ENCODE assay signal across 25 cellular contexts in the genomic region with DNA sequence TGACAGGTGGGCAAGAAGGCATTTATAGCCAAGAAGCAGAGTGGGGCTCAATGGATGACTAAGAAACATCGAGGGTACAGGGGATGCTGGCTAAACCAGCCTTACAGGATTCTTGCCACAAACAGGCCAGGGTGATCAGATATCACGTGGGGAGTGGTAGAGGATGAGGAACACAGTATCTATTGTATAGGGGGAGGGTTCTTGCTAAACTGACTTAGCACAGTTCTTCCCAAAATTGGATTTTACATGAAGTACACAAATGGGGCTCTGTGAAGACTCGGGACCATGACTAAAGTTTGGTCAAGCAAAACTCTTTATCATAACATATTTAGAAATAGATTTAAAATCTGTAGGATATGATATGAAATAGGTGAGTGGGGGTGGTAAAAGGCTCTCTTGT.
"Had no signal": no experiment of that assay in that cellular context is flagged by ENCODE, and none has a peak within 500 bp of the region (broad histone marks: within the 10 kb centered on the region; RNA-seq: fewer than 3 reads in every experiment).

No MANE protein-coding gene starts in this region.

- H3K27me3 Mint-ChIP-seq: activated CD4-positive, alpha-beta memory T cell treated with anti-CD3 and anti-CD28 coated beads, Interleukin-2, amount 10 ng/mL, durations not matched to agents 7 days and 5 days; activated CD4-positive, alpha-beta T cell treated with anti-CD3 and anti-CD28 coated beads for 36 hours; activated naive CD8-positive, alpha-beta T cell; activated T-helper 17 cell treated with anti-CD3 and anti-CD28 coated beads, Interleukin-2, amount 50 U/mL, for 72 hours had no signal

- H3K4me3 ChIP-seq: cardiac muscle cell, MG63, SK-N-MC had no signal

- H3K36me3 ChIP-seq: brain microvascular endothelial cell, cardiac muscle cell, MG63 had no signal

- H3K36me3 Mint-ChIP-seq: activated naive CD8-positive, alpha-beta T cell had no signal

- H3K9me3 Mint-ChIP-seq: activated CD4-positive, alpha-beta memory T cell treated with anti-CD3 and anti-CD28 coated beads, Interleukin-2, amount 10 ng/mL, durations not matched to agents 7 days and 5 days; activated naive CD4-positive, alpha-beta T cell treated with anti-CD3 and anti-CD28 coated beads for 36 hours had no signal

- H3K9me3 ChIP-seq: MG63 had no signal

- H3K27me3 ChIP-seq: brain microvascular endothelial cell, cardiac muscle cell, MG63 had no signal

- H3K27ac Mint-ChIP-seq: activated CD4-positive, alpha-beta memory T cell treated with anti-CD3 and anti-CD28 coated beads, Interleukin-2, amount 10 ng/mL, durations not matched to agents 7 days and 5 days; activated CD4-positive, alpha-beta T cell treated with anti-CD3 and anti-CD28 coated beads for 36 hours; activated naive CD4-positive, alpha-beta T cell treated with anti-CD3 and anti-CD28 coated beads for 36 hours; activated naive CD8-positive, alpha-beta T cell; activated T-helper 17 cell treated with anti-CD3 and anti-CD28 coated beads, Interleukin-2, amount 50 U/mL, for 72 hours had no signal

- ATAC-seq: activated CD4-positive, alpha-beta T cell treated with anti-CD3 and anti-CD28 coated beads for 36 hours; activated T-helper 17 cell treated with anti-CD3 and anti-CD28 coated beads, Interleukin-2, amount 50 U/mL, for 72 hours had no signal

- H3K27ac ChIP-seq: brain microvascular endothelial cell, cardiac muscle cell, SK-N-MC, VCaP had no signal

- H3K4me1 Mint-ChIP-seq: activated CD4-positive, alpha-beta memory T cell treated with anti-CD3 and anti-CD28 coated beads, Interleukin-2, amount 10 ng/mL, durations not matched to agents 7 days and 5 days; activated CD4-positive, alpha-beta T cell treated with anti-CD3 and anti-CD28 coated beads for 36 hours; activated T-helper 17 cell treated with anti-CD3 and anti-CD28 coated beads, Interleukin-2, amount 50 U/mL, for 72 hours had no signal

- DNase-seq: activated CD4-positive, alpha-beta memory T cell treated with anti-CD3 and anti-CD28 coated beads, Interleukin-2, amount 10 ng/mL, durations not matched to agents 7 days and 5 days; activated CD4-positive, alpha-beta T cell treated with anti-CD3 and anti-CD28 coated beads for 36 hours; activated CD4-positive, alpha-beta T cell treated with anti-CD3 and anti-CD28 coated beads, Interleukin-2, amount 50 U/mL, for 1 hour; activated gamma-delta T cell; activated naive CD4-positive, alpha-beta T cell treated with anti-CD3 and anti-CD28 coated beads for 36 hours; activated T-cell treated with anti-CD3 and anti-CD28 coated beads for 4 hours; activated T-cell treated with anti-CD3 and anti-CD28 coated beads, Interleukin-2, amount 50 U/mL, for 48 hours; amygdala; brain microvascular endothelial cell; MG63; NCI-H1105; NCI-H1436 treated with DMSO at 0.1 percent for 48 hours; NCI-H187; NCI-H2081; NCI-H2171; NCI-H345; NCI-H510A; NCI-H526 treated with DMSO at 0.1 percent for 48 hours; SIG-M5; T-helper 1 cell had no signal

- H3K4me3 Mint-ChIP-seq: activated CD4-positive, alpha-beta memory T cell treated with anti-CD3 and anti-CD28 coated beads, Interleukin-2, amount 10 ng/mL, durations not matched to agents 7 days and 5 days; activated CD4-positive, alpha-beta T cell treated with anti-CD3 and anti-CD28 coated beads for 36 hours; activated naive CD4-positive, alpha-beta T cell treated with anti-CD3 and anti-CD28 coated beads for 36 hours; activated naive CD8-positive, alpha-beta T cell; activated T-helper 17 cell treated with anti-CD3 and anti-CD28 coated beads, Interleukin-2, amount 50 U/mL, for 72 hours had no signal
